In genomic region chr4:144788469-144788868, GRCh38 we compare ENCODE assay signal across 13 cellular contexts.
DNase-seq lines count a peak whose midpoint lies in the region; ATAC-seq and TF ChIP-seq lines count a peak whose summit lies in the region.
"Had no signal": no experiment of that assay in that cellular context is flagged by ENCODE, and none has a peak within 500 bp of the region (broad histone marks: within the 10 kb centered on the region; RNA-seq: fewer than 3 reads in every experiment).

No MANE protein-coding gene starts in this region.

- H3K9me3 Mint-ChIP-seq in stimulated activated naive B cell treated with anti-CD40 and anti-IgM and Interleukin-4, amounts not matched to agents 10 μg/mL and 1 μg/mL and 100 μg/mL, for 72 hours: no peaks in the 10 kb centered on the region
- H3K9me3 Mint-ChIP-seq: HFFc6 had no signal

- H3K9me3 ChIP-seq in subcutaneous abdominal adipose tissue (ENCODE audit: control insufficient read depth in 5 of 5, low read length in 5 of 5) (peaks cover 0 to 3% (median 0%) of the 10 kb centered on the region in 5 donors), tibial artery (peaks cover 0 to 9% (median 0%) of the 10 kb centered on the region in 3 donors)

- peak; percentile 14 for ATAC-seq in HG03196 (IDR thresholded peaks at IDR 0.05; ENCODE audit: unreplicated experiment)
- no peak for ATAC-seq in stimulated activated naive B cell treated with anti-CD40 and anti-IgM and Interleukin-4, amounts not matched to agents 10 μg/mL and 1 μg/mL and 100 μg/mL, for 72 hours (replicated peaks)
- ATAC-seq: HepG2 had no signal

- H3K4me3 Mint-ChIP-seq in stimulated activated naive B cell treated with anti-CD40 and anti-IgM and Interleukin-4, amounts not matched to agents 10 μg/mL and 1 μg/mL and 100 μg/mL, for 72 hours: no peak overlapping the region
- H3K4me3 Mint-ChIP-seq: CD8-positive, alpha-beta memory T cell; HFFc6 had no signal

- no peak for TF ChIP-seq CTCF in tibial artery (IDR thresholded peaks at IDR 0.05)

- intact Hi-C loops in tibial artery (cut with DNase I; ENCODE audit: low total_unique reads): no loop called here

- H3K4me1 ChIP-seq in ACC112 (ENCODE audit: control insufficient read depth, insufficient read depth, low read length, unreplicated experiment) (peaks cover 23% of the 10 kb centered on the region), subcutaneous abdominal adipose tissue (ENCODE audit: control insufficient read depth in 5 of 5, insufficient read depth in 5 of 5, low read length in 5 of 5) (peaks cover 0 to 20% (median 4%) of the 10 kb centered on the region in 5 donors), tibial artery (peaks cover 0 to 22% (median 0%) of the 10 kb centered on the region in 4 donors)
- H3K4me1 ChIP-seq: BLaER1 had no signal

- H3K79me2 ChIP-seq in ACC112 (ENCODE audit: control insufficient read depth, insufficient read depth, low read length, unreplicated experiment): no peaks in the 10 kb centered on the region

- peaks cover 0 to 7% of the 10 kb centered on the region in 2 donors for H3K4me1 Mint-ChIP-seq in stimulated activated naive B cell treated with anti-CD40 and anti-IgM and Interleukin-4, amounts not matched to agents 10 μg/mL and 1 μg/mL and 100 μg/mL, for 72 hours
- H3K4me1 Mint-ChIP-seq: CD8-positive, alpha-beta memory T cell had no signal

- peak; percentile 70 for DNase-seq in fibroblast of gingiva (ENCODE audit: low read depth)
- DNase-seq in stimulated activated naive B cell treated with anti-CD40 and anti-IgM and Interleukin-4, amounts not matched to agents 10 μg/mL and 1 μg/mL and 100 μg/mL, for 72 hours: no peak
- no peak for DNase-seq in tibial artery
- DNase-seq in 8988T: no peak
- DNase-seq: AML-193; CD8-positive, alpha-beta memory T cell; HCEC 1CT; HFFc6 had no signal

- H3K9ac ChIP-seq in subcutaneous abdominal adipose tissue (ENCODE audit: low read length in 5 of 5): no peak overlapping the region
- H3K9ac ChIP-seq: BLaER1 had no signal

- no peak overlapping the region for H2AFZ ChIP-seq in ACC112 (ENCODE audit: low read length, unreplicated experiment)

- no peaks in the 10 kb centered on the region for H3K36me3 ChIP-seq in ACC112 (ENCODE audit: insufficient read depth, low read length)
- H3K36me3 ChIP-seq in subcutaneous abdominal adipose tissue (ENCODE audit: control insufficient read depth in 5 of 5, insufficient read depth in 5 of 5, low read length in 5 of 5): no peaks in the 10 kb centered on the region
- H3K36me3 ChIP-seq in tibial artery: no peaks in the 10 kb centered on the region
- H3K36me3 ChIP-seq: BLaER1 had no signal

- 0 out of 2 replicates have a peak overlapping the region, but pooled peaks have one; percentile 1 for H3K27ac ChIP-seq in ACC112 (ENCODE audit: low read depth, low read length)
- H3K27ac ChIP-seq in subcutaneous abdominal adipose tissue (ENCODE audit: low read depth, low read length): peak overlapping the region; percentile 22
- no peak overlapping the region for H3K27ac ChIP-seq in tibial artery
- H3K27ac ChIP-seq: BLaER1 had no signal

- H3K27me3 Mint-ChIP-seq in stimulated activated naive B cell treated with anti-CD40 and anti-IgM and Interleukin-4, amounts not matched to agents 10 μg/mL and 1 μg/mL and 100 μg/mL, for 72 hours: peaks cover 0 to 7% of the 10 kb centered on the region in 2 donors
- H3K27me3 Mint-ChIP-seq: CD8-positive, alpha-beta memory T cell had no signal

- H3K4me3 ChIP-seq in ACC112 (ENCODE audit: low read depth, low read length) (no peak overlapping the region), subcutaneous abdominal adipose tissue (ENCODE audit: low read depth in 1 of 5, low read length in 5 of 5) (no peak overlapping the region), tibial artery (no peak overlapping the region)
- H3K4me3 ChIP-seq: BLaER1 had no signal

- H3K27me3 ChIP-seq in ACC112 (ENCODE audit: insufficient read depth, low read length): no peaks in the 10 kb centered on the region
- no peaks in the 10 kb centered on the region for H3K27me3 ChIP-seq in subcutaneous abdominal adipose tissue (ENCODE audit: control insufficient read depth in 5 of 5, insufficient read depth in 4 of 5, low read length in 5 of 5)
- H3K27me3 ChIP-seq in tibial artery: no peaks in the 10 kb centered on the region
- H3K27me3 ChIP-seq: BLaER1 had no signal

- no peak overlapping the region for H3K27ac Mint-ChIP-seq in stimulated activated naive B cell treated with anti-CD40 and anti-IgM and Interleukin-4, amounts not matched to agents 10 μg/mL and 1 μg/mL and 100 μg/mL, for 72 hours
- H3K27ac Mint-ChIP-seq: CD8-positive, alpha-beta memory T cell; HFFc6 had no signal

- H3K36me3 Mint-ChIP-seq in stimulated activated naive B cell treated with anti-CD40 and anti-IgM and Interleukin-4, amounts not matched to agents 10 μg/mL and 1 μg/mL and 100 μg/mL, for 72 hours: no peaks in the 10 kb centered on the region
- H3K36me3 Mint-ChIP-seq: CD8-positive, alpha-beta memory T cell had no signal

Comparison
In these comparisons a context has a peak if more than half of its experiments do, and no peak if none do; other contexts are left out.
1. H3K27ac ChIP-seq: peak in ACC112 (single experiment) and subcutaneous abdominal adipose tissue (single experiment); none in tibial artery (0 of 2).